ENCODE assay signal across 8 cellular contexts in genomic region chr2:26786207-26787023, GRCh38. TPM values are rescaled to one million over a fixed set of nuclear protein-coding genes. Genes with fewer than 3 reads are reported as not detected.
DNase-seq lines count a peak whose midpoint lies in the region; ATAC-seq and TF ChIP-seq lines count a peak whose summit lies in the region.

No MANE protein-coding gene starts in this region.

- H4K20me1 ChIP-seq in GM23338 (replicated peaks; ENCODE audit: insufficient read depth) = peaks cover 12% of the 10 kb centered on the region; the same call in 1 of the 2 replicates

- peaks cover 41% of the 10 kb centered on the region for H3K79me2 ChIP-seq in GM23338 (replicated peaks; ENCODE audit: insufficient read depth)

- H3K36me3 ChIP-seq in GM23338 (ENCODE audit: insufficient read depth) = no peaks in the 10 kb centered on the region
- peaks cover 35% of the 10 kb centered on the region for H3K36me3 ChIP-seq in MG63
- no peaks in the 10 kb centered on the region for H3K36me3 ChIP-seq in thoracic aorta

- no peaks in the 10 kb centered on the region for H3K9me2 ChIP-seq in GM23338 (ENCODE audit: insufficient read depth)

- DNase-seq in NCI-H345 (lab: John Stamatoyannopoulos, UW) (peak; percentile 69), NCI-H345 treated with DMSO at 0.1 percent for 48 hours (lab: John Stamatoyannopoulos, UW; ENCODE audit: unreplicated experiment) (no peak), GM23338 (ENCODE audit: low spot score) (no peak), MG63 (peak; percentile 33), astrocyte of the hippocampus (ENCODE audit: low read depth, low spot score) (peak; percentile 25), left kidney (ENCODE audit: low read depth, low spot score) (peak; percentile 24), thoracic aorta (ENCODE audit: low spot score) (no peak), dedifferentiated amniotic fluid mesenchymal stem cell (ENCODE audit: extremely low spot score) (no peak)

- H3K4me1 ChIP-seq in GM23338 (ENCODE audit: insufficient read depth) = no peaks in the 10 kb centered on the region
- H3K4me1 ChIP-seq in thoracic aorta (ENCODE audit: control insufficient read depth in 1 of 2, low read depth in 2 of 2) = peaks cover 6 to 8% of the 10 kb centered on the region in 2 donors

- H3K4me2 ChIP-seq in GM23338 = peak overlapping the region; percentile 87

- no peak for TF ChIP-seq CTCF in GM23338 (conservative IDR thresholded peaks at IDR 0.05; ENCODE audit: low read depth in 2 of 2)
- TF ChIP-seq CTCF in thoracic aorta (IDR thresholded peaks at IDR 0.05) = no peak

- H3F3A ChIP-seq in GM23338 (replicated peaks; ENCODE audit: low read depth) = no peaks in the 10 kb centered on the region; the same call in 1 of the 2 replicates

- H3K27ac Mint-ChIP-seq in GM23338 = no peak overlapping the region

- H3K27me3 ChIP-seq in GM23338 (ENCODE audit: insufficient read depth) (0 out of 2 replicates have a peak, but pooled peaks cover 4% of the 10 kb centered on the region), MG63 (no peaks in the 10 kb centered on the region), thoracic aorta (replicated peaks; ENCODE audit: insufficient read depth) (no peaks in the 10 kb centered on the region)

- ATAC-seq in GM23338 = peak; percentile 48
- ATAC-seq in thoracic aorta (ENCODE audit: insufficient number of reproducible peaks, low FRiP score, low read depth) = no peak

- H3K4me1 Mint-ChIP-seq in GM23338 = peaks cover 13% of the 10 kb centered on the region

- H3K4me3 ChIP-seq in GM23338 = peak overlapping the region; percentile 64
- peak overlapping the region; percentile 72 for H3K4me3 ChIP-seq in MG63
- H3K4me3 ChIP-seq in thoracic aorta = peak overlapping the region; percentile 87

- H3K9me3 Mint-ChIP-seq in GM23338 = no peaks in the 10 kb centered on the region; the same call in 2 of the 3 replicates

- H3K9me3 ChIP-seq in MG63 = peaks cover 8% of the 10 kb centered on the region; the same call in 1 of the 2 replicates
- H3K9me3 ChIP-seq in thoracic aorta = no peaks in the 10 kb centered on the region

- H3K27me3 Mint-ChIP-seq in GM23338 (ENCODE audit: insufficient read depth, low read depth, poor library complexity) = peaks cover 9% of the 10 kb centered on the region

- H3K27ac ChIP-seq in GM23338 (ENCODE audit: low read depth) (no peak overlapping the region), thoracic aorta (no peak overlapping the region)

- H3K4me3 Mint-ChIP-seq in GM23338 = peak overlapping the region; percentile 79

- peak overlapping the region; percentile 93 for H2AFZ ChIP-seq in GM23338

- H3K36me3 Mint-ChIP-seq in GM23338 (ENCODE audit: low read depth) = peaks cover 24% of the 10 kb centered on the region

TF ChIP-seq in GM23338, 12 proteins besides CTCF, POLR2A, EP300 and RAD21 (continues in another document):
- no peak for TF ChIP-seq POLR2AphosphoS5 (IDR thresholded peaks at IDR 0.05; ENCODE audit: low read depth)
- no peak for TF ChIP-seq EZH2 (IDR thresholded peaks at IDR 0.05; ENCODE audit: low read depth, unreplicated experiment)
- no peak for TF ChIP-seq ZNF462 (CRISPR knock-in tag; IDR thresholded peaks at IDR 0.05)
- TF ChIP-seq CREB1 (CRISPR knock-in tag; IDR thresholded peaks at IDR 0.05; ENCODE audit: low read depth) = no peak
- TF ChIP-seq STAT1 (IDR thresholded peaks at IDR 0.05; ENCODE audit: unreplicated experiment) = no peak
- TF ChIP-seq EZH2phosphoT487 (IDR thresholded peaks at IDR 0.05; ENCODE audit: unreplicated experiment) = no peak
- TF ChIP-seq ZNF331 (CRISPR knock-in tag; IDR thresholded peaks at IDR 0.05; ENCODE audit: low read depth) = no peak
- no peak for TF ChIP-seq ZNF114 (CRISPR knock-in tag; IDR thresholded peaks at IDR 0.05)
- TF ChIP-seq ETS1 (IDR thresholded peaks at IDR 0.05) = no peak

RNA-seq across cellular contexts. Expression of gene CENPA, which starts 0.6 kb away (rescaled TPM):
- 13.0 and 16.8 TPM in 2 replicates for total RNA-seq in GM23338 (2014; rRNA removed; shearing (Covaris generic))
- 24.2 and 26.3 TPM in 2 replicates for polyA plus RNA-seq in GM23338 (2016; fragmentation: Nextera tagmentation; extraction: Ambion mirVana)
- 19.8 and 24.5 TPM in 2 replicates for total RNA-seq in MG63 (2014; rRNA removed; shearing (Covaris generic); ENCODE audit: low replicate concordance)
- total RNA-seq in thoracic aorta = not detected

RNA-seq across cellular contexts. Expression of gene SLC35F6, which starts 22.3 kb away (rescaled TPM):
- total RNA-seq in GM23338 (2014; rRNA removed; shearing (Covaris generic)) = 10.8 and 15.0 TPM in 2 replicates
- 4.9 and 6.0 TPM in 2 replicates for polyA plus RNA-seq in GM23338 (2016; fragmentation: Nextera tagmentation; extraction: Ambion mirVana)
- 18.9 and 31.0 TPM in 2 replicates for total RNA-seq in MG63 (2014; rRNA removed; shearing (Covaris generic); ENCODE audit: low replicate concordance)
- total RNA-seq in thoracic aorta = 10 to 100 TPM; 43.7 to 44.5 TPM

Comparison
In these comparisons a context has a peak if more than half of its experiments do, and no peak if none do; other contexts are left out.
1. DNase-seq: peak in NCI-H345 (single experiment), MG63 (single experiment), astrocyte of the hippocampus (single experiment) and left kidney (single experiment); none in NCI-H345 treated with DMSO at 0.1 percent for 48 hours (single experiment), GM23338 (single experiment), thoracic aorta (single experiment) and dedifferentiated amniotic fluid mesenchymal stem cell (single experiment).
2. RNA of gene CENPA, which starts 0.6 kb away (total RNA-seq): 19.8 to 24.5 TPM in MG63 and 13.0 to 16.8 TPM in GM23338; not detected in thoracic aorta; every median in the first group is over 10 times any median in the second.
3. Peak in every context shown above with its lines, with median percentiles within 50 percentile points of each other: H3K4me3 ChIP-seq.